Comparison of ENCODE assay signal across 8 cellular contexts in genomic region chr18:77063256-77063655, GRCh38.
DNase-seq lines count a peak whose midpoint lies in the region; ATAC-seq and TF ChIP-seq lines count a peak whose summit lies in the region.

No MANE protein-coding gene starts in this region.

- H3K4me3 Mint-ChIP-seq in activated naive CD8-positive, alpha-beta T cell = peak overlapping the region; percentile 40
- no peak overlapping the region for H3K4me3 Mint-ChIP-seq in glutamatergic neuron (ENCODE audit: unreplicated experiment)

- ATAC-seq in GM18867 (IDR thresholded peaks at IDR 0.05; ENCODE audit: unreplicated experiment) (peak; percentile 44), HG03045 (IDR thresholded peaks at IDR 0.05; ENCODE audit: unreplicated experiment) (peak; percentile 48), omental fat pad (ENCODE audit: low FRiP score) (no peak)

- peaks cover 88% of the 10 kb centered on the region for H3K4me1 Mint-ChIP-seq in activated naive CD8-positive, alpha-beta T cell (ENCODE audit: low read depth)
- peaks cover 20% of the 10 kb centered on the region for H3K4me1 Mint-ChIP-seq in glutamatergic neuron (ENCODE audit: low read depth, unreplicated experiment)

- no peaks in the 10 kb centered on the region for H3K9me3 ChIP-seq in SJSA1 (replicated peaks)

- peaks cover 75% of the 10 kb centered on the region for H3K4me1 ChIP-seq in SJSA1 (replicated peaks)

- H3K9me3 Mint-ChIP-seq in activated naive CD8-positive, alpha-beta T cell (ENCODE audit: low read depth) = no peaks in the 10 kb centered on the region
- peaks cover 2% of the 10 kb centered on the region for H3K9me3 Mint-ChIP-seq in glutamatergic neuron (ENCODE audit: unreplicated experiment)

- TF ChIP-seq CTCF in omental fat pad (IDR thresholded peaks at IDR 0.05) (no peak), glutamatergic neuron (IDR thresholded peaks at IDR 0.05; ENCODE audit: partially characterized antibody, unreplicated experiment) (no peak)

- peak overlapping the region; percentile 6; the same call in 1 of the 2 replicates for H3K27ac ChIP-seq in SJSA1
- peak overlapping the region in 17 of 21 experiments; percentile 12 to 91 (median 80) for H3K27ac ChIP-seq in skin epidermis

- no peak for DNase-seq in SJSA1 (ENCODE audit: low read depth in 1 of 2, low spot score in 2 of 2)
- no peak for DNase-seq in ecto neural progenitor cell (ENCODE audit: low spot score)
- no peak for DNase-seq in omental fat pad (ENCODE audit: low spot score)
- no peak for DNase-seq in glutamatergic neuron

- peaks cover 31% of the 10 kb centered on the region for H3K36me3 Mint-ChIP-seq in activated naive CD8-positive, alpha-beta T cell
- H3K36me3 Mint-ChIP-seq in glutamatergic neuron (ENCODE audit: unreplicated experiment) = peaks cover 10% of the 10 kb centered on the region

- H3K27me3 Mint-ChIP-seq in activated naive CD8-positive, alpha-beta T cell = no peaks in the 10 kb centered on the region
- H3K27me3 Mint-ChIP-seq in glutamatergic neuron (ENCODE audit: unreplicated experiment) = peaks cover 2% of the 10 kb centered on the region

- H3K27ac Mint-ChIP-seq in activated naive CD8-positive, alpha-beta T cell = peak overlapping the region; percentile 79
- H3K27ac Mint-ChIP-seq in glutamatergic neuron (ENCODE audit: unreplicated experiment) = no peak overlapping the region

- no peaks in the 10 kb centered on the region for H3K36me3 ChIP-seq in SJSA1

- no peaks in the 10 kb centered on the region for H3K27me3 ChIP-seq in SJSA1 (replicated peaks)

- H3K4me3 ChIP-seq in SJSA1 (no peak overlapping the region), skin epidermis (no peak overlapping the region)
